In the genomic region with DNA sequence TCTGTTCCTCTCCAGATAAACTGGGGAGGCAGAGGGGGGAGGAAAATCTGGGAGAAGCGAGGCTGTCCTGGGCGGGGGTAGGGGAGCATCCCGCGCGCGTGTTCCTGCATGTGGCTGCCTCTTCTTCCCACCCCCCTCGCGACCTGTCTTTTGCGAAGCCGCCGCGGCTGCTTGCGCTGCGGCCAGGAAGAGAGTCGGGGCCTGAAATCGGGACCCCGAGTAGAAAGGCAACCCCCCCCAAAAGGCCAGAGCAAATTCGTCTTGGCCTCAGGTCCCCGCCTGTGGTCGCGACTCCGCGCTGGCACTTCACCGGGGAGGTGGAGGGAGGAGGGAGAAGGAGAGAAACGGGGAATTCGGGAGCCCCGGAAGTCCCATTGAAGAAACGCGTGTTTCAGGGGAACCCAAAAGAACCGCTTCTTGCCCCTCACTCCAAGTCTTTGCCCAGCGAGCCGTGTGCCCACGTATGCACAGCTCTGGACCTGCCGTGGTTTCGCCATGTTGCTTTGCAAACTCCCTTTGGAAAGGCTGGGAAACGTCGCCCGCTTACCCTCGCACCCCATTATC, we compare ENCODE assay signal across 8 cellular contexts. TPM values are rescaled to one million over a fixed set of nuclear protein-coding genes. Genes with fewer than 3 reads are reported as not detected.
DNase-seq lines count a peak whose midpoint lies in the region; ATAC-seq and TF ChIP-seq lines count a peak whose summit lies in the region.

No MANE protein-coding gene starts in this region.

- no peak for DNase-seq in A673 (ENCODE audit: low spot score)
- DNase-seq in astrocyte of the cerebellum (ENCODE audit: low read depth), result no peak
- DNase-seq in kidney epithelial cell (ENCODE audit: low read depth), result no peak
- no peak for DNase-seq in iPS-NIHi7 (ENCODE audit: extremely low spot score)
- no peak for DNase-seq in HPDE6-E6E7 (ENCODE audit: extremely low spot score)

- in situ Hi-C loops in astrocyte of the cerebellum (cut with HindIII; ENCODE audit: low sequenced_read_pairs), result no loop called here

- BruUV-seq in A673 (replicated peaks; lab: Mats Ljungman, UMichigan), result no TSS peak

- intact Hi-C loops in A673 (cut with micrococcal nuclease; ENCODE audit: unreplicated experiment), result no loop called here

- POLR2A ChIA-PET in A673 (lab: Charles Lee; ENCODE audit: low non-redundant PET), result no interaction called here

- H3K27me3 ChIP-seq in A673 (replicated peaks; ENCODE audit: insufficient read depth, low read depth, low read length, poor library complexity), result peaks cover 82% of the 10 kb centered on the region
- peaks cover 45% of the 10 kb centered on the region for H3K27me3 ChIP-seq in HUES6 (ENCODE audit: control insufficient read depth, insufficient read depth, low read length)
- peaks cover 76% of the 10 kb centered on the region for H3K27me3 ChIP-seq in kidney epithelial cell (ENCODE audit: control insufficient read depth, insufficient read depth, low read length)
- H3K27me3 ChIP-seq in stomach smooth muscle (ENCODE audit: control insufficient read depth in 1 of 2, insufficient read depth in 2 of 2, low read length in 2 of 2), result no peaks in the 10 kb centered on the region

- H3K9me3 ChIP-seq in A673 (ENCODE audit: low read depth, low read length, poor library complexity, severe bottlenecking), result no peaks in the 10 kb centered on the region
- no peaks in the 10 kb centered on the region for H3K9me3 ChIP-seq in HUES6 (ENCODE audit: control insufficient read depth, insufficient read depth, low read depth, low read length)
- no peaks in the 10 kb centered on the region for H3K9me3 ChIP-seq in stomach smooth muscle (ENCODE audit: control insufficient read depth in 2 of 2, low read length in 2 of 2)

- H3K4me1 ChIP-seq in A673 (ENCODE audit: insufficient read depth, low read length, poor library complexity, severe bottlenecking), result peaks cover 22% of the 10 kb centered on the region
- peaks cover 38% of the 10 kb centered on the region for H3K4me1 ChIP-seq in HUES6 (ENCODE audit: control insufficient read depth, insufficient read depth, low read length)
- peaks cover 63% of the 10 kb centered on the region for H3K4me1 ChIP-seq in stomach smooth muscle (ENCODE audit: control insufficient read depth, insufficient read depth, low read length)

- TF ChIP-seq CTCF in A673 (conservative IDR thresholded peaks at IDR 0.05; ENCODE audit: low read depth, low read length), result no peak
- no peak for TF ChIP-seq CTCF in astrocyte of the cerebellum (IDR thresholded peaks at IDR 0.05; ENCODE audit: low read depth, low read length, missing control alignments)
- TF ChIP-seq CTCF in kidney epithelial cell (IDR thresholded peaks at IDR 0.05; ENCODE audit: insufficient read depth, low read length, poor library complexity, severe bottlenecking), result no peak

- no peak for ATAC-seq in GM21825 (IDR thresholded peaks at IDR 0.05; ENCODE audit: unreplicated experiment)

- H3K9ac ChIP-seq in HUES6 (ENCODE audit: low read length) (peak overlapping the region; percentile 91), stomach smooth muscle (ENCODE audit: low read length in 2 of 2) (peak overlapping the region; percentile 96 to 99)

- H3K4me3 ChIP-seq in A673 (ENCODE audit: low read depth, low read length, poor library complexity, severe bottlenecking) (peak overlapping the region; percentile 20), HUES6 (ENCODE audit: low read depth, low read length) (peak overlapping the region; percentile 88), astrocyte of the cerebellum (ENCODE audit: low read depth, low read length) (peak overlapping the region; percentile 36), kidney epithelial cell (ENCODE audit: low read depth, low read length) (peak overlapping the region; percentile 60), stomach smooth muscle (ENCODE audit: low read length in 2 of 2) (peak overlapping the region; percentile 98)

- CTCF ChIA-PET in A673 (lab: Charles Lee), result interaction anchor here (0.6 to 0.7 kb wide), 4 partner anchors 10 to 762 kb away, joined by 4 to 11 read pairs (median 7); no protein-coding TSS in a partner anchor

- H3K27ac ChIP-seq in A673 (ENCODE audit: low read depth, low read length, poor library complexity, severe bottlenecking), result no peak overlapping the region
- peak overlapping the region; percentile 92; the same call in 1 of the 2 replicates for H3K27ac ChIP-seq in HUES6 (ENCODE audit: low read depth, low read length)
- peak overlapping the region; percentile 92 for H3K27ac ChIP-seq in stomach smooth muscle (ENCODE audit: low read length)

- H3K36me3 ChIP-seq in A673 (ENCODE audit: insufficient read depth, low read length, poor library complexity, severe bottlenecking) (no peaks in the 10 kb centered on the region), HUES6 (ENCODE audit: control insufficient read depth, insufficient read depth, low read length) (peaks cover 34% of the 10 kb centered on the region), kidney epithelial cell (ENCODE audit: control insufficient read depth, insufficient read depth, low read length) (no peaks in the 10 kb centered on the region), stomach smooth muscle (ENCODE audit: control insufficient read depth in 2 of 2, insufficient read depth in 2 of 2, low read length in 2 of 2) (peaks cover 12 to 21% of the 10 kb centered on the region in 2 donors)

RNA-seq across cellular contexts. Expression of gene CCND2, which starts 0.9 kb away (rescaled TPM):
- 2.0 and 2.6 TPM in 2 replicates for total RNA-seq in A673 (2021)
- total RNA-seq in kidney epithelial cell, result 88.3 and 91.0 TPM in 2 replicates

RNA-seq across cellular contexts. Expression of gene TIGAR, which starts 46.5 kb away (rescaled TPM):
- total RNA-seq in A673 (2021), result 11.6 and 15.5 TPM in 2 replicates
- 17.3 and 18.3 TPM in 2 replicates for total RNA-seq in kidney epithelial cell

Comparison
In these comparisons a context has a peak if more than half of its experiments do, and no peak if none do; other contexts are left out.
1. H3K4me3 ChIP-seq: peak in every context shown above with its lines; median percentile 98 in stomach smooth muscle; 88 in HUES6; 60 in kidney epithelial cell; 36 in astrocyte of the cerebellum; 20 in A673.
2. RNA of gene CCND2, which starts 0.9 kb away (total RNA-seq): 88.3 to 91.0 TPM in kidney epithelial cell; 2.0 to 2.6 TPM in A673; every median in the first group is over 10 times any median in the second.